26 cellular contexts compared by ENCODE assay signal in the genomic region with DNA sequence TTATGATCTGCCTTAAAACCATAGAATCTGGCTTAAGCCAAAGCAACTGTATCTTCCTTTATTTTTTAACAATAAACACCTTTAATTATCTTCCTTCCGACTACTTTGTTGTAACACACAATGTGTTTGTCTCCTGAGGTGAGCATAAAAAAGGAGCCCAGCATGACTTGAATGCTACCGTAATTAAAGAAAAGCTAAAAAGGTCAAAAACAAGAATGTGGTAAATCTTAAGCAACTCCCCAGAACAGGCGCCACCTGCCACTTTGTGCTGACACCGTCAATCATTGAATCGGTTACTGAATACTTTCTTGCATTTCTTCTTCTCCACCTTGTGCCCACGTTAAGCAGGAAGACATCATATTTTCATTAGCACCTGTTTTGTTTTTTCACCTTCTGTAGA.
"Had no signal": no experiment of that assay in that cellular context is flagged by ENCODE, and none has a peak within 500 bp of the region (broad histone marks: within the 10 kb centered on the region; RNA-seq: fewer than 3 reads in every experiment).

No MANE protein-coding gene starts in this region.

- H3K4me1 ChIP-seq: gastrocnemius medialis, left lung, psoas muscle, sigmoid colon, stomach, thyroid gland, vagina had no signal

- DNase-seq: dorsolateral prefrontal cortex; effector CD4-positive, alpha-beta T cell; foreskin fibroblast; gastrocnemius medialis; head of caudate nucleus; left lung; mesenchymal stem cell; midbrain; naive thymus-derived CD4-positive, alpha-beta T cell; nucleus accumbens; ovary; posterior cingulate gyrus; psoas muscle; right cardiac atrium; sigmoid colon; stimulated activated CD4-positive, alpha-beta T cell treated with anti-CD3 and anti-CD28 coated beads, Interleukin-2, amount 100 ng/mL, for 24 hours; stimulated activated CD4-positive, alpha-beta T cell treated with anti-CD3 and anti-CD28 coated beads, Interleukin-4, amount 100 ng/mL, for 24 hours; stimulated activated naive CD4-positive, alpha-beta T cell treated with Interleukin-2 at 50 U/mL for 16 hours; stomach; thyroid gland; trophoblast cell had no signal

- H3K36me3 Mint-ChIP-seq: naive thymus-derived CD4-positive, alpha-beta T cell; stimulated activated effector memory CD8-positive, alpha-beta T cell treated with anti-CD3 and anti-CD28 coated beads, Interleukin-12 subunit alpha, Interleukin-12 subunit beta, amount 100 ng/mL, for 72 hours had no signal

- H3K4me1 Mint-ChIP-seq: naive thymus-derived CD4-positive, alpha-beta T cell; nephron; stimulated activated effector memory CD8-positive, alpha-beta T cell treated with anti-CD3 and anti-CD28 coated beads, Interleukin-12 subunit alpha, Interleukin-12 subunit beta, amount 100 ng/mL, for 72 hours had no signal

- H3K4me3 ChIP-seq: dorsolateral prefrontal cortex, gastrocnemius medialis, left lung, ovary, psoas muscle, sigmoid colon, stomach, thyroid gland, vagina had no signal

- H3K27ac ChIP-seq: dorsolateral prefrontal cortex, epithelial cell of prostate, gastrocnemius medialis, left lung, ovary, psoas muscle, sigmoid colon, stomach, thyroid gland, vagina had no signal

- H3K36me3 ChIP-seq: gastrocnemius medialis, left lung, ovary, sigmoid colon, stomach, thyroid gland, vagina had no signal

- H3K4me3 Mint-ChIP-seq: naive thymus-derived CD4-positive, alpha-beta T cell; nephron; stimulated activated effector memory CD8-positive, alpha-beta T cell treated with anti-CD3 and anti-CD28 coated beads, Interleukin-12 subunit alpha, Interleukin-12 subunit beta, amount 100 ng/mL, for 72 hours had no signal

- H3K27me3 ChIP-seq: dorsolateral prefrontal cortex, gastrocnemius medialis, left lung, ovary, sigmoid colon, stomach, thyroid gland, vagina had no signal

- H3K27ac Mint-ChIP-seq: naive thymus-derived CD4-positive, alpha-beta T cell; nephron; stimulated activated effector memory CD8-positive, alpha-beta T cell treated with anti-CD3 and anti-CD28 coated beads, Interleukin-12 subunit alpha, Interleukin-12 subunit beta, amount 100 ng/mL, for 72 hours had no signal

- ATAC-seq: esophagus mucosa; gastrocnemius medialis; left lung; naive thymus-derived CD4-positive, alpha-beta T cell; psoas muscle; right cardiac atrium; stimulated activated effector memory CD8-positive, alpha-beta T cell treated with anti-CD3 and anti-CD28 coated beads, Interleukin-12 subunit alpha, Interleukin-12 subunit beta, amount 100 ng/mL, for 72 hours had no signal

- H3K9me3 Mint-ChIP-seq: nephron had no signal

- H3K9me3 ChIP-seq: gastrocnemius medialis, left lung, ovary, psoas muscle, sigmoid colon, stomach, thyroid gland, vagina had no signal
